Comparison of ENCODE assay signal across 13 cellular contexts in the genomic region with DNA sequence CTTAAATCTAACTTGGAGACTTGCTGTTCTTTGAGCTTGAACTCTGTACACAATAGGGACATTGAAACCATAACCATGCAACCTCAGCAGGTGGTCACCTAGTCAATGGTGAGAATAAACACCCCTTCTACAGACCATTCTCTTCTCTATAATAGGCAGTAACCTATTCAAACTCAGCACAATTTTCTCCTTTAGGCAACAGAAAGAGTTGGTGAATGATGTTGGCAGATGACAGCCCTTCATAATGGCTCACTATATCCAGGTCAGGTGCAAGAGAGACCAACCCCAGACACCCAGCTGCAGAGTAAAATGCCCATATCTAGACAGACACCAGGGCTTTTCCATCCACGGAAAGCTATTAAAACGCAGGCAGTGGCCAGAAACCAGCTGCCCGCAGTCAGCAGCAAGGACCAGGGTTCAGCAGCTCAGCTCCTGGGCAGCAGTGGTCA.
DNase-seq lines count a peak whose midpoint lies in the region; ATAC-seq and TF ChIP-seq lines count a peak whose summit lies in the region.
"Had no signal": no experiment of that assay in that cellular context is flagged by ENCODE, and none has a peak within 500 bp of the region (broad histone marks: within the 10 kb centered on the region; RNA-seq: fewer than 3 reads in every experiment).

No MANE protein-coding gene starts in this region.

- H2AFZ ChIP-seq in SU-DHL-6 (ENCODE audit: low read depth, low read length, severe bottlenecking) = no peak overlapping the region
- H2AFZ ChIP-seq in neural progenitor cell (replicated peaks) = no peak overlapping the region

- H3K27ac ChIP-seq in SU-DHL-6 (ENCODE audit: low read depth, low read length) (peak overlapping the region; percentile 93), neural progenitor cell (no peak overlapping the region), lower lobe of right lung (no peak overlapping the region)
- H3K27ac ChIP-seq: cardiac muscle cell, gastrocnemius medialis had no signal

- H3K9me3 Mint-ChIP-seq in activated CD4-positive, alpha-beta T cell treated with anti-CD3 and anti-CD28 coated beads, Interleukin-2, amount 10 ng/mL, durations not matched to agents 24 days and 14 days = no peaks in the 10 kb centered on the region
- H3K9me3 Mint-ChIP-seq in neural progenitor cell = no peaks in the 10 kb centered on the region
- H3K9me3 Mint-ChIP-seq: memory B cell had no signal

- TF ChIP-seq CTCF in SU-DHL-6 (IDR thresholded peaks at IDR 0.05; ENCODE audit: insufficient read depth, low read length, poor library complexity, severe bottlenecking) = no peak
- no peak for TF ChIP-seq CTCF in neural progenitor cell (IDR thresholded peaks at IDR 0.05)
- no peak for TF ChIP-seq CTCF in lower lobe of right lung (IDR thresholded peaks at IDR 0.05)

- H3K4me3 ChIP-seq in SU-DHL-6 (ENCODE audit: insufficient read depth, low read length, poor library complexity, severe bottlenecking) = no peak overlapping the region
- H3K4me3 ChIP-seq in neural progenitor cell = no peak overlapping the region
- H3K4me3 ChIP-seq in lower lobe of right lung = no peak overlapping the region
- H3K4me3 ChIP-seq: cardiac muscle cell, gastrocnemius medialis had no signal

- H3K4me1 Mint-ChIP-seq in activated CD4-positive, alpha-beta T cell treated with anti-CD3 and anti-CD28 coated beads, Interleukin-2, amount 10 ng/mL, durations not matched to agents 24 days and 14 days = peaks cover 28% of the 10 kb centered on the region
- peaks cover 35% of the 10 kb centered on the region for H3K4me1 Mint-ChIP-seq in neural progenitor cell
- H3K4me1 Mint-ChIP-seq: memory B cell had no signal

- peak overlapping the region; percentile 41 for H3K27ac Mint-ChIP-seq in activated CD4-positive, alpha-beta T cell treated with anti-CD3 and anti-CD28 coated beads, Interleukin-2, amount 10 ng/mL, durations not matched to agents 24 days and 14 days
- H3K27ac Mint-ChIP-seq in neural progenitor cell = peak overlapping the region; percentile 24
- H3K27ac Mint-ChIP-seq: memory B cell had no signal

- H3K4me1 ChIP-seq in neural progenitor cell (peaks cover 5% of the 10 kb centered on the region), lower lobe of right lung (peaks cover 7% of the 10 kb centered on the region)

- H3K36me3 ChIP-seq in SU-DHL-6 (ENCODE audit: low read length) (peaks cover 13% of the 10 kb centered on the region), neural progenitor cell (peaks cover 4% of the 10 kb centered on the region), lower lobe of right lung (peaks cover 48% of the 10 kb centered on the region)
- H3K36me3 ChIP-seq: gastrocnemius medialis had no signal

- no peak for ATAC-seq in lower lobe of right lung
- ATAC-seq in GM19467 (IDR thresholded peaks at IDR 0.05; ENCODE audit: unreplicated experiment) = no peak
- no peak for ATAC-seq in HG03108 (IDR thresholded peaks at IDR 0.05; ENCODE audit: unreplicated experiment)
- ATAC-seq: gastrocnemius medialis had no signal

- H3K27me3 Mint-ChIP-seq in activated CD4-positive, alpha-beta T cell treated with anti-CD3 and anti-CD28 coated beads, Interleukin-2, amount 10 ng/mL, durations not matched to agents 24 days and 14 days = no peaks in the 10 kb centered on the region
- H3K27me3 Mint-ChIP-seq in neural progenitor cell (ENCODE audit: insufficient read depth, low read depth) = peaks cover 2% of the 10 kb centered on the region
- H3K27me3 Mint-ChIP-seq: memory B cell had no signal

- H3F3A ChIP-seq in SU-DHL-6 (ENCODE audit: insufficient read depth) = peaks cover 50% of the 10 kb centered on the region
- H3F3A ChIP-seq in neural progenitor cell (ENCODE audit: low read depth) = peaks cover 16% of the 10 kb centered on the region

- H4K20me1 ChIP-seq in SU-DHL-6 (ENCODE audit: low read depth, low read length) (no peaks in the 10 kb centered on the region), neural progenitor cell (ENCODE audit: low read depth) (no peaks in the 10 kb centered on the region)

- no peaks in the 10 kb centered on the region for H3K9me2 ChIP-seq in SU-DHL-6 (replicated peaks; ENCODE audit: insufficient read depth, low read length)

- peaks cover 65% of the 10 kb centered on the region for H3K36me3 Mint-ChIP-seq in activated CD4-positive, alpha-beta T cell treated with anti-CD3 and anti-CD28 coated beads, Interleukin-2, amount 10 ng/mL, durations not matched to agents 24 days and 14 days (ENCODE audit: low read depth)
- H3K36me3 Mint-ChIP-seq in neural progenitor cell = peaks cover 25% of the 10 kb centered on the region

- H3K4me2 ChIP-seq in SU-DHL-6 (ENCODE audit: low read depth, low read length, poor library complexity, severe bottlenecking) (no peak overlapping the region), neural progenitor cell (no peak overlapping the region)

- H3K27me3 ChIP-seq in SU-DHL-6 (ENCODE audit: low read length) (no peaks in the 10 kb centered on the region), neural progenitor cell (no peaks in the 10 kb centered on the region), lower lobe of right lung (ENCODE audit: low read depth) (no peaks in the 10 kb centered on the region)
- H3K27me3 ChIP-seq: cardiac muscle cell, gastrocnemius medialis had no signal

- H3K9me3 ChIP-seq in SU-DHL-6 (ENCODE audit: insufficient read depth, low read length) (no peaks in the 10 kb centered on the region), neural progenitor cell (ENCODE audit: low read depth) (no peaks in the 10 kb centered on the region), lower lobe of right lung (no peaks in the 10 kb centered on the region)
- H3K9me3 ChIP-seq: gastrocnemius medialis had no signal

- intact Hi-C loops in activated CD4-positive, alpha-beta T cell treated with anti-CD3 and anti-CD28 coated beads, Interleukin-2, amount 10 ng/mL, durations not matched to agents 24 days and 14 days (cut with micrococcal nuclease) = no loop called here
- intact Hi-C loops in lower lobe of right lung (cut with DNase I) = no loop called here

- H3K9ac ChIP-seq in SU-DHL-6 (ENCODE audit: low read length) (no peak overlapping the region), neural progenitor cell (no peak overlapping the region)

- H3K79me2 ChIP-seq in SU-DHL-6 (ENCODE audit: insufficient read depth, low read length) (no peaks in the 10 kb centered on the region; the same call in 1 of the 2 replicates), neural progenitor cell (ENCODE audit: low read depth) (no peaks in the 10 kb centered on the region)

- no peak for DNase-seq in activated CD4-positive, alpha-beta T cell treated with anti-CD3 and anti-CD28 coated beads, Interleukin-2, amount 10 ng/mL, durations not matched to agents 24 days and 14 days
- no peak for DNase-seq in activated CD4-positive, alpha-beta T cell treated with anti-CD3 and anti-CD28 coated beads for 1 hour
- DNase-seq in NCI-H1105 treated with DMSO at 0.1 percent for 48 hours (lab: John Stamatoyannopoulos, UW) (peak; percentile 41), neural progenitor cell (ENCODE audit: low spot score) (no peak), lower lobe of right lung (no peak)
- DNase-seq: activated naive CD4-positive, alpha-beta T cell; gastrocnemius medialis; stimulated activated CD4-positive, alpha-beta T cell treated with anti-CD3 and anti-CD28 coated beads, Interleukin-4, amount 100 ng/mL, for 1 hour had no signal

- no peak overlapping the region for H3K4me3 Mint-ChIP-seq in activated CD4-positive, alpha-beta T cell treated with anti-CD3 and anti-CD28 coated beads, Interleukin-2, amount 10 ng/mL, durations not matched to agents 24 days and 14 days
- no peak overlapping the region for H3K4me3 Mint-ChIP-seq in neural progenitor cell
- H3K4me3 Mint-ChIP-seq: memory B cell had no signal
